Comparison of ENCODE assay signal across 1 cellular context in genomic region chr15:57321973-57322601, GRCh38.
TF ChIP-seq lines count a peak whose summit lies in the region.

No MANE protein-coding gene starts in this region.

TF ChIP-seq in GM23338, 12 proteins besides CTCF, POLR2A, EP300 and RAD21 (continued from another document):
- TF ChIP-seq ETS1 (IDR thresholded peaks at IDR 0.05) (no peak), REST (IDR thresholded peaks at IDR 0.05; ENCODE audit: unreplicated experiment) (no peak), ZNF331 (CRISPR knock-in tag; IDR thresholded peaks at IDR 0.05; ENCODE audit: low read depth) (no peak), EZH2phosphoT487 (IDR thresholded peaks at IDR 0.05; ENCODE audit: unreplicated experiment) (no peak)
